8 cellular contexts compared by ENCODE assay signal in genomic region chr16:31451681-31452351, GRCh38. TPM values are rescaled to one million over a fixed set of nuclear protein-coding genes. Genes with fewer than 3 reads are reported as not detected.
DNase-seq lines count a peak whose midpoint lies in the region; ATAC-seq, FAIRE-seq and TF ChIP-seq lines count a peak whose summit lies in the region.

No MANE protein-coding gene starts in this region.

- peaks cover 19% of the 10 kb centered on the region for H3K4me1 ChIP-seq in CD4-positive, CD25-positive, alpha-beta regulatory T cell (ENCODE audit: control insufficient read depth, insufficient read depth, low read length, poor library complexity, severe bottlenecking)
- H3K4me1 ChIP-seq in H9 (ENCODE audit: insufficient read depth, low read length) = peaks cover 9% of the 10 kb centered on the region; the same call in 1 of the 2 replicates
- H3K4me1 ChIP-seq in K562 (replicated peaks in 1 of 2; ENCODE audit: control insufficient read depth in 2 of 2, insufficient read depth in 2 of 2, low read length in 2 of 2) = peaks cover 48 to 49% of the 10 kb centered on the region in 2 experiments

- no peaks in the 10 kb centered on the region for H3K27me3 ChIP-seq in CD4-positive, CD25-positive, alpha-beta regulatory T cell (ENCODE audit: control insufficient read depth, insufficient read depth, low read length)
- H3K27me3 ChIP-seq in H9 (ENCODE audit: insufficient read depth, low read length) (no peaks in the 10 kb centered on the region), K562 (ENCODE audit: control insufficient read depth in 2 of 2, insufficient read depth in 2 of 2, low read length in 2 of 2) (no peaks in the 10 kb centered on the region), kidney epithelial cell (ENCODE audit: control insufficient read depth, insufficient read depth, low read length) (no peaks in the 10 kb centered on the region)

- H4K20me1 ChIP-seq in H9 (ENCODE audit: control insufficient read depth, insufficient read depth, insufficient read length) (no peaks in the 10 kb centered on the region), K562 (replicated peaks; ENCODE audit: control insufficient read depth, insufficient read depth, low read length) (no peaks in the 10 kb centered on the region; the same call in 1 of the 2 replicates)

- H2BK12ac ChIP-seq in H9 (ENCODE audit: insufficient read length, low read depth, low read length) = no peak overlapping the region

- H2AK5ac ChIP-seq in H9 (ENCODE audit: insufficient read length, low read length) = no peak overlapping the region

- no peaks in the 10 kb centered on the region for H3K36me3 ChIP-seq in CD4-positive, CD25-positive, alpha-beta regulatory T cell (ENCODE audit: control insufficient read depth, insufficient read depth, low read length)
- H3K36me3 ChIP-seq in K562 (ENCODE audit: control insufficient read depth, insufficient read depth, low read length) (peaks cover 15% of the 10 kb centered on the region; the same call in 1 of the 3 replicates), kidney epithelial cell (ENCODE audit: control insufficient read depth, insufficient read depth, low read length) (no peaks in the 10 kb centered on the region)

- no peak overlapping the region for H3K4me3 ChIP-seq in CD4-positive, CD25-positive, alpha-beta regulatory T cell (ENCODE audit: low read depth, low read length)
- H3K4me3 ChIP-seq in K562 = no peak overlapping the region
- H3K4me3 ChIP-seq in kidney epithelial cell (ENCODE audit: low read depth, low read length) = no peak overlapping the region

- no peak overlapping the region for H2BK20ac ChIP-seq in H9 (ENCODE audit: low read depth, low read length, poor library complexity, severe bottlenecking)

- no peak overlapping the region for H3T11ph ChIP-seq in H9 (ENCODE audit: low read length)

- no CpG with 5 or more reads among the region's 11 CpGs for WGBS in H9 (ENCODE audit: extremely low coverage, insufficient read length, low lambda C conversion rate)
- WGBS in K562 (ENCODE audit: insufficient coverage, low coverage, missing lambda C conversion rate) = 32% methylated on average over 11 of the region's 11 CpGs

- H3K4me1 Mint-ChIP-seq in CD4-positive, CD25-positive, alpha-beta regulatory T cell = peaks cover 5 to 37% (median 24%) of the 10 kb centered on the region in 4 donors
- peaks cover 29 to 38% of the 10 kb centered on the region in 2 experiments for H3K4me1 Mint-ChIP-seq in H9

- TF ChIP-seq CTCF in H9 (conservative IDR thresholded peaks at IDR 0.05) (peak; percentile 71), K562 (IDR thresholded peaks at IDR 0.05 in 2 of 3, conservative IDR thresholded peaks at IDR 0.05 in 1 of 3; ENCODE audit: insufficient read depth in 2 of 3, low read depth in 1 of 3, low read length in 3 of 3) (peak; percentile 80 to 92 (median 83)), kidney epithelial cell (IDR thresholded peaks at IDR 0.05; ENCODE audit: insufficient read depth, low read length, poor library complexity, severe bottlenecking) (peak; percentile 78)

- H2BK120ac ChIP-seq in H9 (ENCODE audit: low read depth, low read length, poor library complexity, severe bottlenecking) = no peak overlapping the region

- no peaks in the 10 kb centered on the region for H3K23me2 ChIP-seq in H9 (ENCODE audit: insufficient read length, low read depth, low read length, poor library complexity, severe bottlenecking)

- no peak for DNase-seq in CD4-positive, CD25-positive, alpha-beta regulatory T cell
- DNase-seq in H9 = peak; percentile 74
- peak; percentile 8 for DNase-seq in NCI-H446 treated with DMSO at 0.1 percent for 48 hours (lab: John Stamatoyannopoulos, UW)
- DNase-seq in K562 (ENCODE audit: extremely low read depth in 1 of 4, low spot score in 3 of 4) = peak; percentile 62 to 84 (median 67)
- no peak for DNase-seq in kidney epithelial cell (ENCODE audit: low read depth)
- DNase-seq in substantia nigra (lab: John Stamatoyannopoulos, UW) = peak in 21 of 49 donors; percentile 9 to 62 (median 36)
- DNase-seq in inferior parietal cortex (ENCODE audit: extremely low spot score) = no peak

- no peaks in the 10 kb centered on the region for H3K9me3 ChIP-seq in CD4-positive, CD25-positive, alpha-beta regulatory T cell (ENCODE audit: control insufficient read depth in 2 of 2, low read length in 2 of 2)
- H3K9me3 ChIP-seq in H9 (ENCODE audit: control insufficient read depth, low read depth, low read length) (no peaks in the 10 kb centered on the region), K562 (replicated peaks; ENCODE audit: control insufficient read depth, insufficient read depth, low read depth, low read length) (no peaks in the 10 kb centered on the region)

- CTCF ChIA-PET in K562 (lab: Yijun Ruan, JAX; ENCODE audit: low intra/inter-chr PET ratio) = interaction anchor here (0.7 kb wide), 1 partner anchor 245 kb away, joined by 3 read pairs; no protein-coding TSS in a partner anchor

- TF ChIP-seq RAD21 in K562 (CRISPR knock-in tag; conservative IDR thresholded peaks at IDR 0.05 in 1 of 2, IDR thresholded peaks at IDR 0.05 in 1 of 2) = peak; percentile 12 to 58; a peak in 2 of 4 replicates

- no peak for ATAC-seq in CD4-positive, CD25-positive, alpha-beta regulatory T cell (ENCODE audit: low read depth in 2 of 2)
- ATAC-seq in K562 (peak; percentile 80), HG03520 (IDR thresholded peaks at IDR 0.05; ENCODE audit: unreplicated experiment) (no peak)

- no peak overlapping the region for H3K14ac ChIP-seq in H9 (ENCODE audit: insufficient read depth, low read length)

- H4K5ac ChIP-seq in H9 (ENCODE audit: insufficient read length, low read depth, low read length) = no peak overlapping the region

- in situ Hi-C loops in K562 (cut with MboI) = loop anchor here (10.0 kb wide), 1 partner anchor 243 kb away; no protein-coding TSS in a partner anchor

- no peaks in the 10 kb centered on the region for H3K9me3 Mint-ChIP-seq in CD4-positive, CD25-positive, alpha-beta regulatory T cell
- H3K9me3 Mint-ChIP-seq in H9 = no peaks in the 10 kb centered on the region

- H3K4ac ChIP-seq in H9 (ENCODE audit: low read depth, low read length) = no peak overlapping the region

- H3K36me3 Mint-ChIP-seq in CD4-positive, CD25-positive, alpha-beta regulatory T cell = peaks cover 5% of the 10 kb centered on the region
- H3K36me3 Mint-ChIP-seq in H9 (ENCODE audit: insufficient read depth in 1 of 3, low read depth in 3 of 3) = peaks cover 0 to 5% (median 0%) of the 10 kb centered on the region in 3 experiments; a peak in 4 of 7 replicates

- H3K27ac Mint-ChIP-seq in CD4-positive, CD25-positive, alpha-beta regulatory T cell = peak overlapping the region; percentile 27 to 56 (median 32)
- peak overlapping the region in 1 of 3 experiments; percentile 5; a peak in 2 of 7 replicates for H3K27ac Mint-ChIP-seq in H9

- H3K79me2 ChIP-seq in H9 (ENCODE audit: insufficient read depth, low read length) (no peaks in the 10 kb centered on the region; the same call in 1 of the 2 replicates), K562 (ENCODE audit: control insufficient read depth, insufficient read depth, low read length) (peaks cover 27% of the 10 kb centered on the region)

- H4K8ac ChIP-seq in H9 (replicated peaks; ENCODE audit: insufficient read length, low read depth, low read length) = no peak overlapping the region

- intact Hi-C loops in K562 (cut with micrococcal nuclease) = loop anchor here (2.0 to 10.0 kb wide), 4 partner anchors 50 to 497 kb away; partner anchors contain the start of gene SETD1A

- no peaks in the 10 kb centered on the region for H3K27me3 Mint-ChIP-seq in CD4-positive, CD25-positive, alpha-beta regulatory T cell
- peaks cover 3% of the 10 kb centered on the region for H3K27me3 Mint-ChIP-seq in H9 (ENCODE audit: low read depth)

- H3K4me3 Mint-ChIP-seq in CD4-positive, CD25-positive, alpha-beta regulatory T cell = peak overlapping the region in 1 of 4 donors; percentile 66
- peak overlapping the region in 1 of 2 experiments; percentile 5; a peak in 1 of 5 replicates for H3K4me3 Mint-ChIP-seq in H9

- TF ChIP-seq POLR2A in K562 (conservative IDR thresholded peaks at IDR 0.05) = no peak

- peaks cover 3% of the 10 kb centered on the region for H3K79me1 ChIP-seq in H9 (ENCODE audit: insufficient read depth, low read depth, low read length, poor library complexity, severe bottlenecking)

- H4K91ac ChIP-seq in H9 (ENCODE audit: insufficient read length, low read depth, low read length) = no peak overlapping the region

- no peak overlapping the region for H2BK5ac ChIP-seq in H9 (ENCODE audit: insufficient read length, low read length)

- H3K18ac ChIP-seq in H9 (ENCODE audit: insufficient read length, low read depth, low read length) = no peak overlapping the region

- no peak overlapping the region for H3K4me2 ChIP-seq in H9 (ENCODE audit: insufficient read depth, insufficient read length, low read length)
- H3K4me2 ChIP-seq in K562 (ENCODE audit: insufficient read depth, low read length) = peak overlapping the region; percentile 40

- peak; percentile 24; the same call in 1 of the 2 replicates for TF ChIP-seq EP300 in K562 (IDR thresholded peaks at IDR 0.05; ENCODE audit: low read length)

- POLR2A ChIA-PET in K562 (lab: Yijun Ruan, JAX) = interaction anchor here (0.6 to 1.9 kb wide), 9 partner anchors 9 to 677 kb away, joined by 3 to 10 read pairs (median 3); partner anchors contain the start of gene ZNF843

- H3K9ac ChIP-seq in H9 (ENCODE audit: extremely low read depth, insufficient read length, low read length) = no peak overlapping the region
- peak overlapping the region in 1 of 2 experiments; percentile 62; a peak in 1 of 4 replicates for H3K9ac ChIP-seq in K562 (ENCODE audit: insufficient read depth in 1 of 2, low read depth in 2 of 2, low read length in 2 of 2)

- no peaks in the 10 kb centered on the region for H3K9me1 ChIP-seq in K562 (ENCODE audit: control insufficient read depth, insufficient read depth, low read length)

- H2BK15ac ChIP-seq in H9 (ENCODE audit: low read depth, low read length) = no peak overlapping the region

- no peak overlapping the region for H3K27ac ChIP-seq in CD4-positive, CD25-positive, alpha-beta regulatory T cell (ENCODE audit: insufficient read depth, low read length, poor library complexity, severe bottlenecking)
- no peak overlapping the region for H3K27ac ChIP-seq in H9 (ENCODE audit: insufficient read length, low read depth, low read length)
- H3K27ac ChIP-seq in K562 (ENCODE audit: extremely low read depth, low read depth, low read length) = no peak overlapping the region
- H3K27ac ChIP-seq in substantia nigra (ENCODE audit: low read depth, low read length, poor library complexity, severe bottlenecking) = peak overlapping the region; percentile 47

- H3K56ac ChIP-seq in H9 (ENCODE audit: insufficient read length, low read depth, low read length) = no peak overlapping the region

- H2AFZ ChIP-seq in H9 (ENCODE audit: low read length) = no peak overlapping the region
- peak overlapping the region; percentile 59; the same call in 1 of the 2 replicates for H2AFZ ChIP-seq in K562 (ENCODE audit: low read depth, low read length)

- no TSS peak for BruUV-seq in K562 (replicated peaks; lab: Mats Ljungman, UMichigan)

- FAIRE-seq in K562 (lab: Jason Lieb, UNC) = peak; percentile 63

- H3K23ac ChIP-seq in H9 (ENCODE audit: insufficient read length, low read depth, low read length) = no peak overlapping the region

RNA-seq across cellular contexts. Expression of gene ARMC5, which starts 7.5 kb away (rescaled TPM):
- total RNA-seq in CD4-positive, CD25-positive, alpha-beta regulatory T cell = 11.4 TPM
- 1 to 10 TPM; 4.0 to 5.9 (median 5.6) TPM for polyA plus RNA-seq in CD4-positive, CD25-positive, alpha-beta regulatory T cell
- 18.5 and 18.7 TPM in 2 replicates for total RNA-seq in H9 (2021)
- 14.5 and 27.5 TPM in 2 replicates for total RNA-seq in K562 (2011; cell fraction: chromatin; rRNA removed; ENCODE audit: low replicate concordance)
- 22.8 and 23.9 TPM in 2 replicates for total RNA-seq in K562 (2011; cell fraction: nucleolus; rRNA removed)
- total RNA-seq in K562 (2011; cell fraction: nucleoplasm; rRNA removed) = 15.2 and 19.7 TPM in 2 replicates
- 10.3 and 11.8 TPM in 2 replicates for total RNA-seq in K562 (2014; rRNA removed)
- 1.2 and 1.9 TPM in 2 replicates for total RNA-seq in K562 (2014; rRNA removed; fragmentation: Illumina TruSeq; extraction: Trizol)
- 5.0 and 6.6 TPM in 2 replicates for total RNA-seq in K562 (2015; rRNA removed; fragmentation: Illumina TruSeq; extraction: Trizol)
- total RNA-seq in K562 (2021) = 13.2 and 13.5 TPM in 2 replicates
- polyA plus RNA-seq in K562 (2011; rRNA removed) = 2.1 and 5.6 TPM in 2 replicates
- 3.3 and 7.9 TPM in 2 replicates for polyA plus RNA-seq in K562 (2011; cell fraction: cytosol; rRNA removed)
- 33.0 and 40.2 TPM in 2 replicates for polyA plus RNA-seq in K562 (2011; cell fraction: nucleus; rRNA removed)
- polyA plus RNA-seq in K562 (2012) = 8.9 and 9.6 TPM in 2 replicates
- polyA plus RNA-seq in K562 (2014; fragmentation: Illumina TruSeq; extraction: Trizol) = 1.8 and 4.8 TPM in 2 replicates
- under 1 TPM; 0.11 to 0.17 TPM for polyA plus RNA-seq in K562 (2014; fragmentation: Nextera tagmentation; extraction: Ambion mirVana)
- polyA plus RNA-seq in K562 (2014; rRNA removed) = 8.4 and 9.5 TPM in 2 replicates
- polyA minus RNA-seq in K562 (2011; rRNA and poly(A)+ RNA removed) = 1.6 and 2.5 TPM in 2 replicates
- 4.5 and 6.8 TPM in 2 replicates for polyA minus RNA-seq in K562 (2011; cell fraction: cytosol; rRNA and poly(A)+ RNA removed)
- 5.1 and 8.1 TPM in 2 replicates for polyA minus RNA-seq in K562 (2011; cell fraction: nucleus; rRNA and poly(A)+ RNA removed)
- total RNA-seq in kidney epithelial cell = 18.7 and 23.2 TPM in 2 replicates

RNA-seq across cellular contexts. Expression of gene ZNF843, which starts 9.2 kb away (rescaled TPM):
- total RNA-seq in CD4-positive, CD25-positive, alpha-beta regulatory T cell = 0.12 TPM
- polyA plus RNA-seq in CD4-positive, CD25-positive, alpha-beta regulatory T cell = under 1 TPM in 2 of 4 donors, not detected in 2; 0.06 to 0.09 TPM
- total RNA-seq in H9 (2021) (0.22 and 0.37 TPM in 2 replicates), K562 (2014; rRNA removed) (not detected in 2 replicates), K562 (2014; rRNA removed; fragmentation: Illumina TruSeq; extraction: Trizol) (not detected in 2 replicates), K562 (2015; rRNA removed; fragmentation: Illumina TruSeq; extraction: Trizol) (not detected in 2 replicates), K562 (2021) (0.13 TPM in 1 of 2 replicates, not detected in the other), kidney epithelial cell (0.89 and 3.2 TPM in 2 replicates)
- total RNA-seq in K562 (2011; cell fraction: chromatin; rRNA removed; ENCODE audit: low replicate concordance) = not detected in 2 replicates
- total RNA-seq in K562 (2011; cell fraction: nucleolus; rRNA removed) = 0.17 TPM in 1 of 2 replicates, not detected in the other
- total RNA-seq in K562 (2011; cell fraction: nucleoplasm; rRNA removed) = 0.23 TPM in 1 of 2 replicates, not detected in the other
- polyA plus RNA-seq in K562 (2011; rRNA removed) (0.03 and 0.06 TPM in 2 replicates), K562 (2014; fragmentation: Illumina TruSeq; extraction: Trizol) (0.04 and 0.07 TPM in 2 replicates), K562 (2014; fragmentation: Nextera tagmentation; extraction: Ambion mirVana) (under 1 TPM in 1 of 2 experiments, not detected in 1; 0.06 TPM), K562 (2014; rRNA removed) (not detected in 2 replicates)
- polyA plus RNA-seq in K562 (2011; cell fraction: cytosol; rRNA removed) = 0.04 and 0.12 TPM in 2 replicates
- polyA plus RNA-seq in K562 (2011; cell fraction: nucleus; rRNA removed) = 0.04 and 0.06 TPM in 2 replicates
- 0.09 and 0.21 TPM in 2 replicates for polyA plus RNA-seq in K562 (2012)
- 0.03 and 0.04 TPM in 2 replicates for polyA minus RNA-seq in K562 (2011; rRNA and poly(A)+ RNA removed)
- not detected in 2 replicates for polyA minus RNA-seq in K562 (2011; cell fraction: cytosol; rRNA and poly(A)+ RNA removed)
- polyA minus RNA-seq in K562 (2011; cell fraction: nucleus; rRNA and poly(A)+ RNA removed) = not detected in 2 replicates

RNA-seq across cellular contexts. Expression of gene TGFB1I1, which starts 20.1 kb away (rescaled TPM):
- total RNA-seq in CD4-positive, CD25-positive, alpha-beta regulatory T cell = 1.6 TPM
- polyA plus RNA-seq in CD4-positive, CD25-positive, alpha-beta regulatory T cell = 1 to 10 TPM in 2 of 4 donors, under 1 TPM in 2; 0.33 to 5.0 (median 1.5) TPM
- total RNA-seq in H9 (2021) = 15.4 and 15.5 TPM in 2 replicates
- 0.44 and 0.81 TPM in 2 replicates for total RNA-seq in K562 (2011; cell fraction: chromatin; rRNA removed; ENCODE audit: low replicate concordance)
- total RNA-seq in K562 (2011; cell fraction: nucleolus; rRNA removed) = 1.2 and 1.4 TPM in 2 replicates
- 0.73 and 0.92 TPM in 2 replicates for total RNA-seq in K562 (2011; cell fraction: nucleoplasm; rRNA removed)
- total RNA-seq in K562 (2014; rRNA removed) = 0.53 and 0.91 TPM in 2 replicates
- 0.11 and 0.29 TPM in 2 replicates for total RNA-seq in K562 (2014; rRNA removed; fragmentation: Illumina TruSeq; extraction: Trizol)
- total RNA-seq in K562 (2015; rRNA removed; fragmentation: Illumina TruSeq; extraction: Trizol) = 0.25 and 0.26 TPM in 2 replicates
- 0.64 and 0.85 TPM in 2 replicates for total RNA-seq in K562 (2021)
- polyA plus RNA-seq in K562 (2011; rRNA removed) = 0.04 and 0.08 TPM in 2 replicates
- polyA plus RNA-seq in K562 (2011; cell fraction: cytosol; rRNA removed) = 0.25 and 0.67 TPM in 2 replicates
- polyA plus RNA-seq in K562 (2011; cell fraction: nucleus; rRNA removed) = 0.22 and 0.28 TPM in 2 replicates
- polyA plus RNA-seq in K562 (2012) = 0.72 and 1.9 TPM in 2 replicates
- 0.62 and 0.73 TPM in 2 replicates for polyA plus RNA-seq in K562 (2014; fragmentation: Illumina TruSeq; extraction: Trizol)
- under 1 TPM; 0.06 TPM for polyA plus RNA-seq in K562 (2014; fragmentation: Nextera tagmentation; extraction: Ambion mirVana)
- 0.19 and 0.54 TPM in 2 replicates for polyA plus RNA-seq in K562 (2014; rRNA removed)
- polyA minus RNA-seq in K562 (2011; rRNA and poly(A)+ RNA removed) = not detected in 2 replicates
- polyA minus RNA-seq in K562 (2011; cell fraction: cytosol; rRNA and poly(A)+ RNA removed) = 1.4 TPM in 1 of 2 replicates, not detected in the other
- polyA minus RNA-seq in K562 (2011; cell fraction: nucleus; rRNA and poly(A)+ RNA removed) = 0.22 TPM in 1 of 2 replicates, not detected in the other
- total RNA-seq in kidney epithelial cell = 116 and 138 TPM in 2 replicates

RNA-seq across cellular contexts. Expression of gene COX6A2, which starts 23.7 kb away (rescaled TPM):
- not detected for total RNA-seq in CD4-positive, CD25-positive, alpha-beta regulatory T cell
- polyA plus RNA-seq in CD4-positive, CD25-positive, alpha-beta regulatory T cell = not detected
- not detected in 2 replicates for total RNA-seq in H9 (2021)
- not detected in 2 replicates for total RNA-seq in K562 (2011; cell fraction: chromatin; rRNA removed; ENCODE audit: low replicate concordance)
- total RNA-seq in K562 (2011; cell fraction: nucleolus; rRNA removed) = not detected in 2 replicates
- total RNA-seq in K562 (2011; cell fraction: nucleoplasm; rRNA removed) = not detected in 2 replicates
- total RNA-seq in K562 (2014; rRNA removed) = not detected in 2 replicates
- total RNA-seq in K562 (2014; rRNA removed; fragmentation: Illumina TruSeq; extraction: Trizol) = not detected in 2 replicates
- not detected in 2 replicates for total RNA-seq in K562 (2015; rRNA removed; fragmentation: Illumina TruSeq; extraction: Trizol)
- total RNA-seq in K562 (2021) = not detected in 2 replicates
- polyA plus RNA-seq in K562 (2011; rRNA removed) = not detected in 2 replicates
- polyA plus RNA-seq in K562 (2011; cell fraction: cytosol; rRNA removed) = not detected in 2 replicates
- not detected in 2 replicates for polyA plus RNA-seq in K562 (2011; cell fraction: nucleus; rRNA removed)
- not detected in 2 replicates for polyA plus RNA-seq in K562 (2012)
- polyA plus RNA-seq in K562 (2014; fragmentation: Illumina TruSeq; extraction: Trizol) = not detected in 2 replicates
- not detected for polyA plus RNA-seq in K562 (2014; fragmentation: Nextera tagmentation; extraction: Ambion mirVana)
- polyA plus RNA-seq in K562 (2014; rRNA removed) = not detected in 2 replicates
- polyA minus RNA-seq in K562 (2011; rRNA and poly(A)+ RNA removed) = not detected in 2 replicates
- not detected in 2 replicates for polyA minus RNA-seq in K562 (2011; cell fraction: cytosol; rRNA and poly(A)+ RNA removed)
- polyA minus RNA-seq in K562 (2011; cell fraction: nucleus; rRNA and poly(A)+ RNA removed) = not detected in 2 replicates
- total RNA-seq in kidney epithelial cell = not detected in 2 replicates

RNA-seq across cellular contexts. Expression of gene SLC5A2, which starts 31.1 kb away (rescaled TPM):
- 3.8 TPM for total RNA-seq in CD4-positive, CD25-positive, alpha-beta regulatory T cell
- 1 to 10 TPM in 3 of 4 donors, under 1 TPM in 1; 0.76 to 2.2 (median 1.4) TPM for polyA plus RNA-seq in CD4-positive, CD25-positive, alpha-beta regulatory T cell
- total RNA-seq in H9 (2021) (0.52 and 1.3 TPM in 2 replicates), K562 (2014; rRNA removed) (not detected in 2 replicates), K562 (2014; rRNA removed; fragmentation: Illumina TruSeq; extraction: Trizol) (not detected in 2 replicates), K562 (2015; rRNA removed; fragmentation: Illumina TruSeq; extraction: Trizol) (not detected in 2 replicates), K562 (2021) (0.07 TPM in 1 of 2 replicates, not detected in the other), kidney epithelial cell (0.04 and 0.21 TPM in 2 replicates)
- total RNA-seq in K562 (2011; cell fraction: chromatin; rRNA removed; ENCODE audit: low replicate concordance) = not detected in 2 replicates
- not detected in 2 replicates for total RNA-seq in K562 (2011; cell fraction: nucleolus; rRNA removed)
- not detected in 2 replicates for total RNA-seq in K562 (2011; cell fraction: nucleoplasm; rRNA removed)
- polyA plus RNA-seq in K562 (2011; rRNA removed) (not detected in 2 replicates), K562 (2014; fragmentation: Illumina TruSeq; extraction: Trizol) (not detected in 2 replicates), K562 (2014; fragmentation: Nextera tagmentation; extraction: Ambion mirVana) (1 to 10 TPM; 2.2 to 2.7 TPM), K562 (2014; rRNA removed) (not detected in 2 replicates)
- 0.03 TPM in 1 of 2 replicates, not detected in the other for polyA plus RNA-seq in K562 (2011; cell fraction: cytosol; rRNA removed)
- not detected in 2 replicates for polyA plus RNA-seq in K562 (2011; cell fraction: nucleus; rRNA removed)
- 0.56 and 2.4 TPM in 2 replicates for polyA plus RNA-seq in K562 (2012)
- not detected in 2 replicates for polyA minus RNA-seq in K562 (2011; rRNA and poly(A)+ RNA removed)
- not detected in 2 replicates for polyA minus RNA-seq in K562 (2011; cell fraction: cytosol; rRNA and poly(A)+ RNA removed)
- not detected in 2 replicates for polyA minus RNA-seq in K562 (2011; cell fraction: nucleus; rRNA and poly(A)+ RNA removed)

Comparison
In these comparisons a context has a peak if more than half of its experiments do, and no peak if none do; other contexts are left out.
1. DNase-seq: peak in H9 (single experiment), NCI-H446 treated with DMSO at 0.1 percent for 48 hours (single experiment) and K562 (4 of 4); none in CD4-positive, CD25-positive, alpha-beta regulatory T cell (0 of 3), kidney epithelial cell (single experiment) and inferior parietal cortex (single experiment).
2. Peak in every context shown above with its lines, with median percentiles within 50 percentile points of each other: CTCF ChIP-seq.